18 cellular contexts compared by ENCODE assay signal in the genomic region with DNA sequence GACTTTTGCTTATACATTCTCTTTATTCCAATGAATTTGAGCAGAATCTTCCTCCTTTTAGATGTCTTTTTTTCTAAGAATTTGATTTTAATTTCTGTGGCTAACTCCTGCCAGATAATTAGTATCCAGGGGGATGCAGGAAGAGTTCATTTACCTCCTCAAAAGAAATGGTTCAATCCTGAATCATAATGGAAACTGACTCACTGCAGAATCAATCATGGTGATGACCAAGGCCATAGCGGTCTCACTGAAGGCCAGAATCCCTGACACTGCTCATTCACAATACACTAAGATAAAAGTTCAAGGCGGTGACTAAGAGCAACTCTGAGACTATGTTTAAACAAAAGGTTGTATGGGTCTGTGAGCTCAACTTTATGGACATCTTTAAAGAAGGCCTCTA.
A peak's percentile ranks its signal among the peaks of the same experiment; 100 is the strongest.
DNase-seq lines count a peak whose midpoint lies in the region; ATAC-seq, FAIRE-seq and TF ChIP-seq lines count a peak whose summit lies in the region.
"Had no signal": no experiment of that assay in that cellular context is flagged by ENCODE, and none has a peak within 500 bp of the region (broad histone marks: within the 10 kb centered on the region; RNA-seq: fewer than 3 reads in every experiment).

No MANE protein-coding gene starts in this region.

- POLR2A ChIA-PET in endothelial cell of umbilical vein (lab: Charles Lee): no interaction called here
- POLR2A ChIA-PET in naive thymus-derived CD8-positive, alpha-beta T cell (lab: Charles Lee): no interaction called here

- H3K9me3 ChIP-seq in endothelial cell of umbilical vein (replicated peaks; ENCODE audit: control insufficient read depth, insufficient read depth, low read length) (no peaks in the 10 kb centered on the region), neuronal stem cell (replicated peaks in 1 of 2; ENCODE audit: control insufficient read depth in 2 of 2, insufficient read depth in 1 of 2, low read depth in 1 of 2, low read length in 2 of 2) (peaks cover 0 to 3% of the 10 kb centered on the region in 2 donors)
- H3K9me3 ChIP-seq: BLaER1 treated with 17β-estradiol and CSF1 and Interleukin-3, amounts not matched to agents 10 nM and 100 nM had no signal

- ATAC-seq in left cardiac atrium: no peak
- ATAC-seq in stimulated activated naive CD8-positive, alpha-beta T cell treated with anti-CD3 and anti-CD28 coated beads, Interleukin-15, amount 100 ng/mL, for 72 hours: no peak
- no peak for ATAC-seq in naive thymus-derived CD8-positive, alpha-beta T cell
- ATAC-seq: Panc1 had no signal

- H3K4me1 ChIP-seq in endothelial cell of umbilical vein (ENCODE audit: control insufficient read depth, extremely low read depth, insufficient read depth, low read length) (peaks cover 13% of the 10 kb centered on the region), neuronal stem cell (ENCODE audit: control insufficient read depth in 2 of 2, insufficient read depth in 1 of 2, low read depth in 1 of 2, low read length in 2 of 2) (peaks cover 0 to 11% of the 10 kb centered on the region in 2 donors)

- dilution Hi-C loops in endothelial cell of umbilical vein (cut with MboI; ENCODE audit: extremely low pct_ligation_motif_present, low sequenced_read_pairs): no loop called here

- H2AFZ ChIP-seq in endothelial cell of umbilical vein (ENCODE audit: low read depth, low read length): no peak overlapping the region
- H2AFZ ChIP-seq in neuronal stem cell (ENCODE audit: low read length): peak overlapping the region; percentile 46
- H2AFZ ChIP-seq: neural progenitor cell had no signal

- H3K4me3 Mint-ChIP-seq in stimulated activated naive CD8-positive, alpha-beta T cell treated with anti-CD3 and anti-CD28 coated beads, Interleukin-15, amount 100 ng/mL, for 72 hours: no peak overlapping the region
- no peak overlapping the region for H3K4me3 Mint-ChIP-seq in naive thymus-derived CD8-positive, alpha-beta T cell
- H3K4me3 Mint-ChIP-seq: activated naive CD8-positive, alpha-beta T cell treated with anti-CD3 and anti-CD28 coated beads, Interleukin-2, amount 10 ng/mL, durations not matched to agents 7 days and 5 days; neural progenitor cell; T-helper 1 cell treated with Interleukin-12 subunit alpha and Interleukin-12 subunit beta and Interleukin-4 antibody, amounts not matched to agents 30 μg/mL and 1 μg/mL, for 36 hours had no signal

- intact Hi-C loops in endothelial cell of umbilical vein (cut with micrococcal nuclease): no loop called here
- intact Hi-C loops in left cardiac atrium (cut with DNase I): loop anchor here in 1 of 2 donors (10.0 kb wide), 1 partner anchor 75 kb away; no protein-coding TSS in a partner anchor

- no peak for TF ChIP-seq CTCF in endothelial cell of umbilical vein (IDR thresholded peaks at IDR 0.05; ENCODE audit: extremely low read depth in 1 of 2, insufficient read depth in 1 of 2, low read depth in 1 of 2, low read length in 2 of 2)

- peak; percentile 55 for DNase-seq in AG20443 (ENCODE audit: low spot score)
- DNase-seq in NCI-H226: peak; percentile 82
- DNase-seq in endothelial cell of umbilical vein (ENCODE audit: low read depth, low spot score): peak; percentile 61
- no peak for DNase-seq in neuronal stem cell (ENCODE audit: low spot score)
- no peak for DNase-seq in retina
- DNase-seq in left cardiac atrium: no peak
- no peak for DNase-seq in stimulated activated naive CD8-positive, alpha-beta T cell treated with anti-CD3 and anti-CD28 coated beads, Interleukin-15, amount 100 ng/mL, for 72 hours
- no peak for DNase-seq in naive thymus-derived CD8-positive, alpha-beta T cell
- DNase-seq: activated CD4-positive, CD25-positive, alpha-beta regulatory T cell treated with anti-CD3 and anti-CD28 coated beads, Interleukin-2, amount 50 U/mL, for 72 hours; activated naive CD8-positive, alpha-beta T cell treated with anti-CD3 and anti-CD28 coated beads, Interleukin-2, amount 10 ng/mL, durations not matched to agents 7 days and 5 days; erythroblast; NCI-H2081 had no signal

- H2BK15ac ChIP-seq in neuronal stem cell (ENCODE audit: low read length): no peak overlapping the region

- no peak overlapping the region for H2AK5ac ChIP-seq in neuronal stem cell (ENCODE audit: low read depth, low read length)

- H2BK5ac ChIP-seq in neuronal stem cell (ENCODE audit: low read length): no peak overlapping the region

- H3K79me1 ChIP-seq in neuronal stem cell (ENCODE audit: low read depth, low read length): no peaks in the 10 kb centered on the region

- no peak for TF ChIP-seq POLR2A in endothelial cell of umbilical vein (IDR thresholded peaks at IDR 0.05; ENCODE audit: low read depth, low read length)

- H3K4me2 ChIP-seq in endothelial cell of umbilical vein (ENCODE audit: insufficient read depth, low read length) (no peak overlapping the region), neuronal stem cell (ENCODE audit: insufficient read depth, low read length, poor library complexity, severe bottlenecking) (no peak overlapping the region)
- H3K4me2 ChIP-seq: BLaER1 treated with 17β-estradiol and CSF1 and Interleukin-3, amounts not matched to agents 10 nM and 100 nM; neural progenitor cell had no signal

- no peak overlapping the region for H3K9ac ChIP-seq in endothelial cell of umbilical vein (replicated peaks; ENCODE audit: extremely low read depth, insufficient read depth, low read length)
- H3K9ac ChIP-seq in neuronal stem cell (ENCODE audit: low read depth, low read length, poor library complexity): no peak overlapping the region
- H3K9ac ChIP-seq: BLaER1 treated with 17β-estradiol and CSF1 and Interleukin-3, amounts not matched to agents 10 nM and 100 nM; neural progenitor cell had no signal

- H3K14ac ChIP-seq in neuronal stem cell (ENCODE audit: low read length): no peak overlapping the region

- H4K91ac ChIP-seq in neuronal stem cell (ENCODE audit: low read depth, low read length, poor library complexity): no peak overlapping the region

- no peaks in the 10 kb centered on the region for H3K27me3 Mint-ChIP-seq in stimulated activated naive CD8-positive, alpha-beta T cell treated with anti-CD3 and anti-CD28 coated beads, Interleukin-15, amount 100 ng/mL, for 72 hours
- peaks cover 0 to 3% (median 0%) of the 10 kb centered on the region in 5 donors for H3K27me3 Mint-ChIP-seq in naive thymus-derived CD8-positive, alpha-beta T cell

- no TSS peak for BruUV-seq in endothelial cell of umbilical vein (replicated peaks; lab: Mats Ljungman, UMichigan)

- no peak overlapping the region for H3K4ac ChIP-seq in neuronal stem cell (ENCODE audit: low read length)

- H3K27me3 ChIP-seq in endothelial cell of umbilical vein (ENCODE audit: control insufficient read depth in 2 of 2, insufficient read depth in 2 of 2, low read length in 2 of 2) (no peaks in the 10 kb centered on the region), neuronal stem cell (ENCODE audit: control insufficient read depth in 3 of 3, insufficient read depth in 3 of 3, low read depth in 1 of 3, low read length in 3 of 3) (no peaks in the 10 kb centered on the region)
- H3K27me3 ChIP-seq: BLaER1 treated with 17β-estradiol and CSF1 and Interleukin-3, amounts not matched to agents 10 nM and 100 nM; neural progenitor cell had no signal

- H3K27ac ChIP-seq in endothelial cell of umbilical vein (ENCODE audit: insufficient read depth, low read depth, low read length): no peak overlapping the region
- H3K27ac ChIP-seq in neuronal stem cell (replicated peaks; ENCODE audit: low read length): no peak overlapping the region
- H3K27ac ChIP-seq: BLaER1 treated with 17β-estradiol and CSF1 and Interleukin-3, amounts not matched to agents 10 nM and 100 nM; HL-60; neural progenitor cell had no signal

- H3K27ac Mint-ChIP-seq in stimulated activated naive CD8-positive, alpha-beta T cell treated with anti-CD3 and anti-CD28 coated beads, Interleukin-15, amount 100 ng/mL, for 72 hours: no peak overlapping the region
- H3K27ac Mint-ChIP-seq in naive thymus-derived CD8-positive, alpha-beta T cell: no peak overlapping the region
- H3K27ac Mint-ChIP-seq: activated naive CD8-positive, alpha-beta T cell treated with anti-CD3 and anti-CD28 coated beads, Interleukin-2, amount 10 ng/mL, durations not matched to agents 7 days and 5 days; neural progenitor cell; T-helper 1 cell treated with Interleukin-12 subunit alpha and Interleukin-12 subunit beta and Interleukin-4 antibody, amounts not matched to agents 30 μg/mL and 1 μg/mL, for 36 hours had no signal

- no peak overlapping the region for H3K23ac ChIP-seq in neuronal stem cell (ENCODE audit: low read depth, low read length, poor library complexity)

- no peak overlapping the region for H2BK12ac ChIP-seq in neuronal stem cell (ENCODE audit: low read length)

- peaks cover 6% of the 10 kb centered on the region for H3K4me1 Mint-ChIP-seq in stimulated activated naive CD8-positive, alpha-beta T cell treated with anti-CD3 and anti-CD28 coated beads, Interleukin-15, amount 100 ng/mL, for 72 hours
- no peaks in the 10 kb centered on the region for H3K4me1 Mint-ChIP-seq in naive thymus-derived CD8-positive, alpha-beta T cell
- H3K4me1 Mint-ChIP-seq: activated naive CD8-positive, alpha-beta T cell treated with anti-CD3 and anti-CD28 coated beads, Interleukin-2, amount 10 ng/mL, durations not matched to agents 7 days and 5 days had no signal

- no peaks in the 10 kb centered on the region for H3K9me3 Mint-ChIP-seq in stimulated activated naive CD8-positive, alpha-beta T cell treated with anti-CD3 and anti-CD28 coated beads, Interleukin-15, amount 100 ng/mL, for 72 hours
- H3K9me3 Mint-ChIP-seq in naive thymus-derived CD8-positive, alpha-beta T cell: no peaks in the 10 kb centered on the region
- H3K9me3 Mint-ChIP-seq: activated naive CD8-positive, alpha-beta T cell treated with anti-CD3 and anti-CD28 coated beads, Interleukin-2, amount 10 ng/mL, durations not matched to agents 7 days and 5 days; T-helper 1 cell treated with Interleukin-12 subunit alpha and Interleukin-12 subunit beta and Interleukin-4 antibody, amounts not matched to agents 30 μg/mL and 1 μg/mL, for 36 hours had no signal

- H4K20me1 ChIP-seq in endothelial cell of umbilical vein (replicated peaks; ENCODE audit: control insufficient read depth, extremely low read depth, insufficient read depth, low read length): no peaks in the 10 kb centered on the region
- H4K20me1 ChIP-seq: BLaER1 treated with 17β-estradiol and CSF1 and Interleukin-3, amounts not matched to agents 10 nM and 100 nM had no signal

- H3K79me2 ChIP-seq in endothelial cell of umbilical vein (ENCODE audit: control insufficient read depth, insufficient read depth, low read length): no peaks in the 10 kb centered on the region

- H3K36me3 ChIP-seq in endothelial cell of umbilical vein (ENCODE audit: control insufficient read depth in 2 of 2, extremely low read depth in 1 of 2, insufficient read depth in 2 of 2, low read length in 2 of 2) (no peaks in the 10 kb centered on the region), neuronal stem cell (replicated peaks in 1 of 2; ENCODE audit: control insufficient read depth in 2 of 2, insufficient read depth in 2 of 2, low read length in 2 of 2) (no peaks in the 10 kb centered on the region)
- H3K36me3 ChIP-seq: BLaER1 treated with 17β-estradiol and CSF1 and Interleukin-3, amounts not matched to agents 10 nM and 100 nM; neural progenitor cell had no signal

- H3K36me3 Mint-ChIP-seq in naive thymus-derived CD8-positive, alpha-beta T cell: no peaks in the 10 kb centered on the region
- H3K36me3 Mint-ChIP-seq: activated naive CD8-positive, alpha-beta T cell treated with anti-CD3 and anti-CD28 coated beads, Interleukin-2, amount 10 ng/mL, durations not matched to agents 7 days and 5 days had no signal

- no peak overlapping the region for H3K18ac ChIP-seq in neuronal stem cell (ENCODE audit: low read length)

- peak; percentile 67 for FAIRE-seq in endothelial cell of umbilical vein (lab: Jason Lieb, UNC)
- FAIRE-seq: colon had no signal

- H2BK120ac ChIP-seq in neuronal stem cell (ENCODE audit: low read depth, low read length): no peak overlapping the region

- no CpG with 5 or more reads among the region's 2 CpGs for WGBS in neuronal stem cell (ENCODE audit: extremely low coverage in 2 of 2, insufficient read length in 2 of 2, insufficient replicate concordance in 1 of 2), 2 donors

- no peak overlapping the region for H4K8ac ChIP-seq in neuronal stem cell (ENCODE audit: low read depth, low read length)

- H3K4me3 ChIP-seq in endothelial cell of umbilical vein (replicated peaks in 1 of 3; ENCODE audit: insufficient read depth in 1 of 3, low read depth in 1 of 3, low read length in 3 of 3): no peak overlapping the region
- no peak overlapping the region for H3K4me3 ChIP-seq in neuronal stem cell (ENCODE audit: low read length in 2 of 2)
- H3K4me3 ChIP-seq: BLaER1 treated with 17β-estradiol and CSF1 and Interleukin-3, amounts not matched to agents 10 nM and 100 nM; neural progenitor cell had no signal

- CTCF ChIA-PET in endothelial cell of umbilical vein (lab: Charles Lee): interaction anchor here (1.3 to 2.6 kb wide), 3 partner anchors 12 to 80 kb away, joined by 5 to 23 read pairs (median 5); no protein-coding TSS in a partner anchor

- no peaks in the 10 kb centered on the region for H3K9me1 ChIP-seq in endothelial cell of umbilical vein (replicated peaks; ENCODE audit: control insufficient read depth, extremely low read depth, insufficient read depth, low read length)

Comparison
In these comparisons a context has a peak if more than half of its experiments do, and no peak if none do; other contexts are left out.
1. DNase-seq: peak in AG20443 (single experiment), NCI-H226 (single experiment) and endothelial cell of umbilical vein (single experiment); none in neuronal stem cell (single experiment), retina (single experiment), left cardiac atrium (single experiment), stimulated activated naive CD8-positive, alpha-beta T cell treated with anti-CD3 and anti-CD28 coated beads, Interleukin-15, amount 100 ng/mL, for 72 hours (0 of 2) and naive thymus-derived CD8-positive, alpha-beta T cell (0 of 10).